Comparison of ENCODE assay signal across 21 cellular contexts in the genomic region with DNA sequence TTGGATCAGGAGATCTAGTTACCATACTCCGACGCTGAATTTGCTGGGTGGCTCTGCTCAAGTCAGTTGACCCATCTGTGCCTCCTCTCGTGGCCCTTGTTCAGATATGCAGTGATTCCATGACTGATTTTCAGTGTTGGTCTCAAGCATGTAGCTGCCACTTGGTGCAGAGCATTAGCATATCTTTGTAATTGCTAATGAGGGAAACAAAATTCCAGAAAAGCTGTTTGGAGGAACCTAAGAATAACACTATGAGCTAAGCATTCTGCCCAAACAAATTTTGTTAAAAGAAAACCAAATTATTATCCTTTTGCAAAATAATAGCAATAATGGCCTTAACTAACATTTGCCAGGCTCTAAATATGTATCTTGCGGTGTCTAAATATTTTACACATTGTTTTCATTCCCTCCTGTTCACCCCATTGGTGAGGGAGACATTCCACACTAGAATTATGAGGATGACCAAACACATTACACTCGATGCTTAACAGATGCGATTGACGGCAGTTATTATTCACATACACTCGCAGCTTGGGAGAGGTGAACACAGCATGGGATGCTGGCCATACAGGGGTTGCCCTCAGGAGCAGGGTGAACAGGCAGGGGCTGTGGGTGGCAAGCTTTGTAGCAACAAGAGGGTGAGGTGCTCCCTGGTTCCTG.
"Had no signal": no experiment of that assay in that cellular context is flagged by ENCODE, and none has a peak within 500 bp of the region (broad histone marks: within the 10 kb centered on the region; RNA-seq: fewer than 3 reads in every experiment).

No MANE protein-coding gene starts in this region.

- H3K9me3 ChIP-seq: gastroesophageal sphincter, suprapubic skin, upper lobe of left lung had no signal

- H3K4me3 ChIP-seq: gastroesophageal sphincter, smooth muscle cell, suprapubic skin, upper lobe of left lung had no signal

- H3K4me3 Mint-ChIP-seq: activated B cell treated with CpG ODN at 0.5 μM for 24 hours; activated CD4-positive, alpha-beta T cell treated with anti-CD3 and anti-CD28 coated beads, Interleukin-2, amount 10 ng/mL, durations not matched to agents 24 days and 14 days; activated naive CD8-positive, alpha-beta T cell treated with anti-CD3 and anti-CD28 coated beads, Interleukin-2, amount 10 ng/mL, durations not matched to agents 7 days and 5 days; activated T-cell treated with anti-CD3 and anti-CD28 coated beads, Interleukin-2, amount 50 U/mL, for 72 hours; dendritic cell treated with granulocyte-macrophage colony-stimulating factor and Interleukin-4, amounts not matched to agents 40 ng/mL and 50 ng/mL, for 4 days; stimulated activated naive CD8-positive, alpha-beta T cell treated with anti-CD3 and anti-CD28 coated beads, Interleukin-15, Interleukin-2, amounts not matched to agents 100 ng/mL and 50 ng/mL, for 24 hours had no signal

- H3K27ac Mint-ChIP-seq: activated B cell treated with CpG ODN at 0.5 μM for 24 hours; activated naive CD8-positive, alpha-beta T cell treated with anti-CD3 and anti-CD28 coated beads, Interleukin-2, amount 10 ng/mL, durations not matched to agents 7 days and 5 days; activated T-cell treated with anti-CD3 and anti-CD28 coated beads, Interleukin-2, amount 50 U/mL, for 72 hours; dendritic cell treated with granulocyte-macrophage colony-stimulating factor and Interleukin-4, amounts not matched to agents 40 ng/mL and 50 ng/mL, for 4 days; progenitor cell of endocrine pancreas; stimulated activated naive CD8-positive, alpha-beta T cell treated with anti-CD3 and anti-CD28 coated beads, Interleukin-15, Interleukin-2, amounts not matched to agents 100 ng/mL and 50 ng/mL, for 24 hours had no signal

- H3K27me3 ChIP-seq: brain microvascular endothelial cell, suprapubic skin, upper lobe of left lung had no signal

- DNase-seq: activated B cell treated with CpG ODN at 0.5 μM for 24 hours; activated CD4-positive, alpha-beta T cell treated with anti-CD3 and anti-CD28 coated beads, Interleukin-2, amount 10 ng/mL, durations not matched to agents 24 days and 14 days; activated CD8-positive, alpha-beta memory T cell treated with anti-CD3 and anti-CD28 coated beads, Interleukin-2, amount 50 U/mL, for 48 hours; activated gamma-delta T cell; activated naive CD8-positive, alpha-beta T cell treated with anti-CD3 and anti-CD28 coated beads, Interleukin-2, amount 10 ng/mL, durations not matched to agents 7 days and 5 days; activated T-cell treated with anti-CD3 and anti-CD28 coated beads, Interleukin-2, amount 50 U/mL, for 72 hours; anterior cingulate cortex; brain microvascular endothelial cell; effector memory CD4-positive, alpha-beta T cell; mammary epithelial cell; right cardiac atrium; stimulated activated CD4-positive, alpha-beta T cell treated with anti-CD3 and anti-CD28 coated beads, Interleukin-4, amount 100 ng/mL, for 4 hours; stimulated activated CD8-positive, alpha-beta memory T cell treated with anti-CD3 and anti-CD28 coated beads, Interleukin-4, amount 100 ng/mL, for 48 hours; T-helper 2 cell; upper lobe of left lung had no signal

- H3K27ac ChIP-seq: brain microvascular endothelial cell, gastroesophageal sphincter, suprapubic skin had no signal

- H3K4me2 ChIP-seq: smooth muscle cell had no signal

- H3K36me3 ChIP-seq: brain microvascular endothelial cell, gastroesophageal sphincter, suprapubic skin, upper lobe of left lung had no signal

- H3K27me3 Mint-ChIP-seq: activated B cell treated with CpG ODN at 0.5 μM for 24 hours; activated CD4-positive, alpha-beta T cell treated with anti-CD3 and anti-CD28 coated beads, Interleukin-2, amount 10 ng/mL, durations not matched to agents 24 days and 14 days; activated naive CD8-positive, alpha-beta T cell treated with anti-CD3 and anti-CD28 coated beads, Interleukin-2, amount 10 ng/mL, durations not matched to agents 7 days and 5 days; progenitor cell of endocrine pancreas; stimulated activated naive CD8-positive, alpha-beta T cell treated with anti-CD3 and anti-CD28 coated beads, Interleukin-15, Interleukin-2, amounts not matched to agents 100 ng/mL and 50 ng/mL, for 24 hours had no signal

- ATAC-seq: activated T-cell treated with anti-CD3 and anti-CD28 coated beads, Interleukin-2, amount 50 U/mL, for 72 hours; gastroesophageal sphincter; right cardiac atrium had no signal

- H3K9me3 Mint-ChIP-seq: activated CD4-positive, alpha-beta T cell treated with anti-CD3 and anti-CD28 coated beads, Interleukin-2, amount 10 ng/mL, durations not matched to agents 24 days and 14 days; activated naive CD8-positive, alpha-beta T cell treated with anti-CD3 and anti-CD28 coated beads, Interleukin-2, amount 10 ng/mL, durations not matched to agents 7 days and 5 days; stimulated activated naive CD8-positive, alpha-beta T cell treated with anti-CD3 and anti-CD28 coated beads, Interleukin-15, Interleukin-2, amounts not matched to agents 100 ng/mL and 50 ng/mL, for 24 hours had no signal

- H3K4me1 ChIP-seq: gastroesophageal sphincter had no signal

- H3K4me1 Mint-ChIP-seq: activated B cell treated with CpG ODN at 0.5 μM for 24 hours had no signal

- H3K36me3 Mint-ChIP-seq: activated naive CD8-positive, alpha-beta T cell treated with anti-CD3 and anti-CD28 coated beads, Interleukin-2, amount 10 ng/mL, durations not matched to agents 7 days and 5 days had no signal
